ENCODE assay signal across 17 cellular contexts in genomic region chr1:145796753-145797152, GRCh38.
"Had no signal": no experiment of that assay in that cellular context is flagged by ENCODE, and none has a peak within 500 bp of the region (broad histone marks: within the 10 kb centered on the region; RNA-seq: fewer than 3 reads in every experiment).

No MANE protein-coding gene starts in this region.

- H3K27me3 Mint-ChIP-seq: type B pancreatic cell had no signal

- DNase-seq: colonic mucosa; dermis blood vessel endothelial cell; foreskin melanocyte; head of caudate nucleus; kidney; left cardiac atrium; left ventricle myocardium inferior; mesenchymal stem cell; midbrain; nephron progenitor cell; psoas muscle; small intestine; stimulated activated CD4-positive, alpha-beta T cell treated with anti-CD3 and anti-CD28 coated beads, Interleukin-12 subunit alpha, Interleukin-12 subunit beta, amount 100 ng/mL, for 4 hours; stimulated activated CD4-positive, alpha-beta T cell treated with anti-CD3 and anti-CD28 coated beads, Interleukin-2, amount 100 ng/mL, for 48 hours; stimulated activated naive CD8-positive, alpha-beta T cell treated with anti-CD3 and anti-CD28 coated beads, Interleukin-15, Interleukin-2, amounts not matched to agents 100 U/mL and 50 U/mL, for 24 hours; thyroid gland had no signal

- ATAC-seq: left cardiac atrium; psoas muscle; stimulated activated naive CD8-positive, alpha-beta T cell treated with anti-CD3 and anti-CD28 coated beads, Interleukin-15, Interleukin-2, amounts not matched to agents 100 U/mL and 50 U/mL, for 24 hours had no signal

- H3K4me1 Mint-ChIP-seq: nephron progenitor cell had no signal

- H3K4me3 Mint-ChIP-seq: nephron progenitor cell, type B pancreatic cell had no signal

- H3K27ac Mint-ChIP-seq: nephron progenitor cell, type B pancreatic cell had no signal
